22 cellular contexts compared by ENCODE assay signal in genomic region chrX:12657433-12657832, GRCh38.
"Had no signal": no experiment of that assay in that cellular context is flagged by ENCODE, and none has a peak within 500 bp of the region (broad histone marks: within the 10 kb centered on the region; RNA-seq: fewer than 3 reads in every experiment).

No MANE protein-coding gene starts in this region.

- H3K4me1 Mint-ChIP-seq: T-cell had no signal

- H3K27me3 Mint-ChIP-seq: IgD-negative memory B cell had no signal

- DNase-seq: Kasumi-1, MM.1S, NCI-H1092 treated with DMSO at 0.1 percent for 48 hours, NCI-H1417, NCI-H1436 treated with DMSO at 0.1 percent for 48 hours, NCI-H1694, NCI-H187 treated with DMSO at 0.1 percent for 48 hours, NCI-H2029 treated with DMSO at 0.1 percent for 48 hours, NCI-H2171 treated with DMSO at 0.1 percent for 48 hours, NCI-H2227 treated with DMSO at 0.1 percent for 48 hours, NCI-H524, NCI-H526 treated with DMSO at 0.1 percent for 48 hours, NCI-H748 treated with DMSO at 0.1 percent for 48 hours, OCI-M1, PC-9, Peyer's patch, SHP77 treated with DMSO at 0.1 percent for 48 hours, SJCRH30, T-cell had no signal

- H3K27ac Mint-ChIP-seq: IgD-negative memory B cell, T-cell had no signal

- H3K4me3 Mint-ChIP-seq: T-cell had no signal

- ATAC-seq: K562, Right ventricle myocardium inferior, T-cell had no signal

- H3K36me3 Mint-ChIP-seq: IgD-negative memory B cell, T-cell had no signal
